In the genomic region with DNA sequence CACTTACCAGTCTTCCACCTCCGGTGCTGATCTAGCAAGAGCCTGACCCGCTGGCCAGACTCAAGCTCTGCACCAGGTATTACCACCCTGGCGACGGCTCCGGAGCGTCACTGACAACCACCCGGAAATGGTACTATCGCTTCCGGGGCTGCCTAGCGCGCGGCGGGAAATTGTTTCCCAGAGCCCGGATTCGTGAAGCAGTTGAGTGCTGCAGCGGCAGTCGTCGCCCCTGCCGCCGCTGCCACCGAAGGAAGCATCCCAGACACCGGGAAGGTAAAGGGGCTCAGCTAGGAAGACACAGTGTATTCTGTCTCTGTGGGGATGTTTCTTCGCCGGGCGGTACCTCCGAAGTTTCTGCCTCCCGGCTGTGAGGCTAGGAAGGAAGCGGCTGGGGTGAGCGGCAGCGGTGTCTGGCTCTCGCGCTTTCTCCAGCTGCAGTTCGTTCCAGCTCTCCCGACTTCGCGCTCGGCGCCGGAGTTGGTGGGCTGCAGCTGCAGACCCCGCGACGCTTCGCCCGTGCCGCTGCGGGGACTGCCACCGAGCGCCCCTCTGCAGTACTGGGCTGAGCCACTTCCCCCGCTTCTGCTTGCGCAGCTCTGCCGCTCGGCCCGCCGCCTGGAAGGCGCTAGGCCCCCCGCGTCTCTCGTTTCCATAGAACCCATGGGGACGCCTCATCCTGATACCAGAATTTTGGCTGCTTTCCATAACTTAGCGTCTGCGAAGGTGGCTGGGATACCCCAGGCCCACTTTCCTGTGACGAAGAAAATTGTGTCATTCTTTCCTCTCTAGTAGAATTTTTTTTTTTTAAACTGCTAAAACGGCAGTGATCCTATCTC, we compare ENCODE assay signal across 1 cellular context.
TF ChIP-seq lines count a peak whose summit lies in the region.

KIAA0825 (minus strand) TSS at position 112 of the 836 bp plus-strand sequence. CDS start 81,478 bp downstream, outside the sequence.
SLF1 (plus strand) TSS at position 177 of the 836 bp plus-strand sequence. CDS start 10,142 bp downstream, outside the sequence.

TF ChIP-seq in HepG2, 621 proteins besides CTCF, POLR2A, EP300 and RAD21 (continued from another document and continues in another):
- peak; percentile 51; the same call in 1 of the 2 replicates for TF ChIP-seq ZNF510 (CRISPR knock-in tag; IDR thresholded peaks at IDR 0.05; ENCODE audit: low read depth)
- no peak for TF ChIP-seq AHR (CRISPR knock-in tag; IDR thresholded peaks at IDR 0.05)
- TF ChIP-seq ZNF263 (CRISPR knock-in tag; IDR thresholded peaks at IDR 0.05): peak; percentile 15; the same call in 1 of the 2 replicates
- TF ChIP-seq MIER3 (CRISPR knock-in tag; IDR thresholded peaks at IDR 0.05; ENCODE audit: borderline replicate concordance): no peak; the same call in 1 of the 2 replicates
- TF ChIP-seq PREB (CRISPR knock-in tag; IDR thresholded peaks at IDR 0.05): no peak
- TF ChIP-seq, protein P1, sequence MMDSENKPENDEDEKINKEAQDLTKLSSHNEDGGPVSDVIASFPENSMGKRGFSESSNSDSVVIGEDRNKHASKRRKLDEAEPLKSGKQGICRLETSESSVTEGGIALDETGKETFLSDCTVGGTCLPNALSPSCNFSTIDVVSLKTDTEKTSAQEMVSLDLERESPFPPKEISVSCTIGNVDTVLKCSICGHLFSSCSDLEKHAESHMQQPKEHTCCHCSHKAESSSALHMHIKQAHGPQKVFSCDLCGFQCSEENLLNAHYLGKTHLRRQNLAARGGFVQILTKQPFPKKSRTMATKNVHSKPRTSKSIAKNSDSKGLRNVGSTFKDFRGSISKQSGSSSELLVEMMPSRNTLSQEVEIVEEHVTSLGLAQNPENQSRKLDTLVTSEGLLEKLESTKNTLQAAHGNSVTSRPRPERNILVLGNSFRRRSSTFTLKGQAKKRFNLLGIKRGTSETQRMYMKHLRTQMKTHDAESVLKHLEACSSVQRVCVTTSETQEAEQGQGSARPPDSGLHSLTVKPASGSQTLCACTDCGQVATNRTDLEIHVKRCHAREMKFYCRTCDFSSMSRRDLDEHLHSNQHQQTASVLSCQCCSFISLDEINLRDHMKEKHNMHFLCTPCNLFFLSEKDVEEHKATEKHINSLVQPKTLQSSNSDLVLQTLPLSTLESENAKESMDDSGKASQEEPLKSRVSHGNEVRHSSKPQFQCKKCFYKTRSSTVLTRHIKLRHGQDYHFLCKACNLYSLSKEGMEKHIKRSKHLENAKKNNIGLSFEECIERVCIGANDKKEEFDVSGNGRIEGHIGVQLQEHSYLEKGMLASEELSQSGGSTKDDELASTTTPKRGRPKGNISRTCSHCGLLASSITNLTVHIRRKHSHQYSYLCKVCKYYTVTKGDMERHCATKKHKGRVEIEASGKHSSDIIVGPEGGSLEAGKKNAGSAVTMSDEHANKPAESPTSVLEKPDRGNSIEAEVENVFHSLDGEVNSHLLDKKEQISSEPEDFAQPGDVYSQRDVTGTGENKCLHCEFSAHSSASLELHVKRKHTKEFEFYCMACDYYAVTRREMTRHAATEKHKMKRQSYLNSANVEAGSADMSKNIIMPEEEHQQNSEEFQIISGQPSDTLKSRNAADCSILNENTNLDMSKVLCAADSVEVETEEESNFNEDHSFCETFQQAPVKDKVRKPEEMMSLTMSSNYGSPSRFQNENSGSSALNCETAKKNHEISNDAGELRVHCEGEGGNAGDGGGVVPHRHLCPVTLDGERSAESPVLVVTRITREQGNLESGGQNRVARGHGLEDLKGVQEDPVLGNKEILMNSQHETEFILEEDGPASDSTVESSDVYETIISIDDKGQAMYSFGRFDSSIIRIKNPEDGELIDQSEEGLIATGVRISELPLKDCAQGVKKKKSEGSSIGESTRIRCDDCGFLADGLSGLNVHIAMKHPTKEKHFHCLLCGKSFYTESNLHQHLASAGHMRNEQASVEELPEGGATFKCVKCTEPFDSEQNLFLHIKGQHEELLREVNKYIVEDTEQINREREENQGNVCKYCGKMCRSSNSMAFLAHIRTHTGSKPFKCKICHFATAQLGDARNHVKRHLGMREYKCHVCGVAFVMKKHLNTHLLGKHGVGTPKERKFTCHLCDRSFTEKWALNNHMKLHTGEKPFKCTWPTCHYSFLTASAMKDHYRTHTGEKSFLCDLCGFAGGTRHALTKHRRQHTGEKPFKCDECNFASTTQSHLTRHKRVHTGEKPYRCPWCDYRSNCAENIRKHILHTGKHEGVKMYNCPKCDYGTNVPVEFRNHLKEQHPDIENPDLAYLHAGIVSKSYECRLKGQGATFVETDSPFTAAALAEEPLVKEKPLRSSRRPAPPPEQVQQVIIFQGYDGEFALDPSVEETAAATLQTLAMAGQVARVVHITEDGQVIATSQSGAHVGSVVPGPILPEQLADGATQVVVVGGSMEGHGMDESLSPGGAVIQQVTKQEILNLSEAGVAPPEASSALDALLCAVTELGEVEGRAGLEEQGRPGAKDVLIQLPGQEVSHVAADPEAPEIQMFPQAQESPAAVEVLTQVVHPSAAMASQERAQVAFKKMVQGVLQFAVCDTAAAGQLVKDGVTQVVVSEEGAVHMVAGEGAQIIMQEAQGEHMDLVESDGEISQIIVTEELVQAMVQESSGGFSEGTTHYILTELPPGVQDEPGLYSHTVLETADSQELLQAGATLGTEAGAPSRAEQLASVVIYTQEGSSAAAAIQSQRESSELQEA (CRISPR knock-in tag; IDR thresholded peaks at IDR 0.05; ENCODE audit: not compliant biosample characterization): peak; percentile 79
- TF ChIP-seq POLR2AphosphoS2 (IDR thresholded peaks at IDR 0.05; ENCODE audit: low read depth, low read length): no peak
- 0 out of 2 replicates have a peak, but pooled peaks have one; percentile 35 for TF ChIP-seq RNF2 (conservative IDR thresholded peaks at IDR 0.05; ENCODE audit: low read depth)
- TF ChIP-seq, protein P2, sequence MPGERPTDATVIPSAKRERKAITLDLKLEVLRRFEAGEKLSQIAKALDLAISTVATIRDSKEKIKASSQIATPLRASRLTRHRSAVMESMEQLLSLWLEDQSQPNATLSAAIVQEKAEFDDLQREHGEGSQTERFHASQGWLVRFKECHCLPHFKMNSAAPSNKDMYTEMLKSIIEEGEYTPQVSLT (CRISPR knock-in tag; IDR thresholded peaks at IDR 0.05; ENCODE audit: borderline replicate concordance, low read depth): no peak
- TF ChIP-seq PRMT3 (CRISPR knock-in tag; IDR thresholded peaks at IDR 0.05; ENCODE audit: borderline replicate concordance, low read depth): no peak
- 0 out of 2 replicates have a peak, but pooled peaks have one; percentile 32 for TF ChIP-seq SRY (CRISPR knock-in tag; IDR thresholded peaks at IDR 0.05)
- no peak for TF ChIP-seq ZNF720 (CRISPR knock-in tag; IDR thresholded peaks at IDR 0.05)
- no peak; the same call in 1 of the 2 replicates for TF ChIP-seq PATZ1 (CRISPR knock-in tag; IDR thresholded peaks at IDR 0.05)
- no peak for TF ChIP-seq LCORL (IDR thresholded peaks at IDR 0.05)
- no peak for TF ChIP-seq LCORL (CRISPR knock-in tag; IDR thresholded peaks at IDR 0.05)
- 0 out of 2 replicates have a peak, but pooled peaks have one; percentile 63 for TF ChIP-seq PAWR (CRISPR knock-in tag; IDR thresholded peaks at IDR 0.05; ENCODE audit: borderline replicate concordance)
- no peak for TF ChIP-seq ZNF766 (CRISPR knock-in tag; IDR thresholded peaks at IDR 0.05; ENCODE audit: borderline replicate concordance)
- TF ChIP-seq TFDP2 (CRISPR knock-in tag; IDR thresholded peaks at IDR 0.05): peak; percentile 100
- peak; percentile 30; the same call in 1 of the 2 replicates for TF ChIP-seq MEF2D (CRISPR knock-in tag; IDR thresholded peaks at IDR 0.05)
- TF ChIP-seq MED1 (CRISPR knock-in tag; IDR thresholded peaks at IDR 0.05): peak; percentile 15; the same call in 1 of the 2 replicates
- no peak for TF ChIP-seq ZBTB8A (CRISPR knock-in tag; IDR thresholded peaks at IDR 0.05; ENCODE audit: borderline replicate concordance, low read depth)
- TF ChIP-seq ZNF850 (CRISPR knock-in tag; conservative IDR thresholded peaks at IDR 0.05): no peak
- no peak; the same call in 1 of the 2 replicates for TF ChIP-seq ZNF264 (CRISPR knock-in tag; IDR thresholded peaks at IDR 0.05)
- TF ChIP-seq, protein P3, sequence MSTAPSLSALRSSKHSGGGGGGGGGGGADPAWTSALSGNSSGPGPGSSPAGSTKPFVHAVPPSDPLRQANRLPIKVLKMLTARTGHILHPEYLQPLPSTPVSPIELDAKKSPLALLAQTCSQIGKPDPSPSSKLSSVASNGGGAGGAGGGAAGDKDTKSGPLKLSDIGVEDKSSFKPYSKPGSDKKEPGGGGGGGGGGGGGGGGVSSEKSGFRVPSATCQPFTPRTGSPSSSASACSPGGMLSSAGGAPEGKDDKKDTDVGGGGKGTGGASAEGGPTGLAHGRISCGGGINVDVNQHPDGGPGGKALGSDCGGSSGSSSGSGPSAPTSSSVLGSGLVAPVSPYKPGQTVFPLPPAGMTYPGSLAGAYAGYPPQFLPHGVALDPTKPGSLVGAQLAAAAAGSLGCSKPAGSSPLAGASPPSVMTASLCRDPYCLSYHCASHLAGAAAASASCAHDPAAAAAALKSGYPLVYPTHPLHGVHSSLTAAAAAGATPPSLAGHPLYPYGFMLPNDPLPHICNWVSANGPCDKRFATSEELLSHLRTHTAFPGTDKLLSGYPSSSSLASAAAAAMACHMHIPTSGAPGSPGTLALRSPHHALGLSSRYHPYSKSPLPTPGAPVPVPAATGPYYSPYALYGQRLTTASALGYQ (CRISPR knock-in tag; IDR thresholded peaks at IDR 0.05): no peak
- TF ChIP-seq ZNF598 (CRISPR knock-in tag; IDR thresholded peaks at IDR 0.05; ENCODE audit: borderline replicate concordance): peak; percentile 67; the same call in 1 of the 2 replicates
- no peak for TF ChIP-seq PBX3 (CRISPR knock-in tag; IDR thresholded peaks at IDR 0.05; ENCODE audit: borderline replicate concordance)
- TF ChIP-seq, protein P4, sequence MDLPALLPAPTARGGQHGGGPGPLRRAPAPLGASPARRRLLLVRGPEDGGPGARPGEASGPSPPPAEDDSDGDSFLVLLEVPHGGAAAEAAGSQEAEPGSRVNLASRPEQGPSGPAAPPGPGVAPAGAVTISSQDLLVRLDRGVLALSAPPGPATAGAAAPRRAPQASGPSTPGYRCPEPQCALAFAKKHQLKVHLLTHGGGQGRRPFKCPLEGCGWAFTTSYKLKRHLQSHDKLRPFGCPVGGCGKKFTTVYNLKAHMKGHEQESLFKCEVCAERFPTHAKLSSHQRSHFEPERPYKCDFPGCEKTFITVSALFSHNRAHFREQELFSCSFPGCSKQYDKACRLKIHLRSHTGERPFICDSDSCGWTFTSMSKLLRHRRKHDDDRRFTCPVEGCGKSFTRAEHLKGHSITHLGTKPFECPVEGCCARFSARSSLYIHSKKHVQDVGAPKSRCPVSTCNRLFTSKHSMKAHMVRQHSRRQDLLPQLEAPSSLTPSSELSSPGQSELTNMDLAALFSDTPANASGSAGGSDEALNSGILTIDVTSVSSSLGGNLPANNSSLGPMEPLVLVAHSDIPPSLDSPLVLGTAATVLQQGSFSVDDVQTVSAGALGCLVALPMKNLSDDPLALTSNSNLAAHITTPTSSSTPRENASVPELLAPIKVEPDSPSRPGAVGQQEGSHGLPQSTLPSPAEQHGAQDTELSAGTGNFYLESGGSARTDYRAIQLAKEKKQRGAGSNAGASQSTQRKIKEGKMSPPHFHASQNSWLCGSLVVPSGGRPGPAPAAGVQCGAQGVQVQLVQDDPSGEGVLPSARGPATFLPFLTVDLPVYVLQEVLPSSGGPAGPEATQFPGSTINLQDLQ (CRISPR knock-in tag; IDR thresholded peaks at IDR 0.05): no peak
